Comparison of ENCODE assay signal across 9 cellular contexts in the genomic region with DNA sequence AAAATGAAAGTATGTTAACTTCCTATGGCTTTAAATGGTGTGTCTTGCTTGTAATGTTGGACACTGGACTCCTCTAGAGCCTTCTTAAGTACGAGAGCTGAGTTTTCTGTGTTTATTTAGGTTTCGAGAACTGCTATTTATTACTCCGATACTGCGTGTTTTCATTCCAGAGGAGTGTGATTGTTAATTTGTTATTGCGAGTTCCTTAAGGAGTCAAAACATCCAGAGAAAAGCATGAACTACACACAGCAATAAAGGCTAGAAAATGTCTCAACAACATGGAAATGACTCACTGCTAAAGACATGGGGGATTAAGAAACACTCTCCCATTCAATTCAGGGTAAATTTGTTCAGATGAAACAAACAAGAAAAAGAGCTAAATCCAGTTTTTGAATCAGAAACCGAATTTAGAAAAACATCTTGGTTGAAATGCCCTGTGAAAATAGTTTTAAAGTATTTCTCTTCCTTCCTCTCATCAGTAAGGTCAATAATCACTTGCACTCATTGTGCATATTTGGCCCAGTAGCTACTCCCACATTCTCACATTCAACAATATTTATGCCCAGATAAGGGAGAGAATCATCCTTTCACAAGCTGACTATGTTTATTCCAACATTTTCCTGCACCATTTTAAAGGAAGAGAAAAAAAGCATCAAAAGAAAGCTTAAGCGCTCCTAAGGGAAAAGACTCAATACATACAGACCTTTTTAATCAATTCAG. TPM values are rescaled to one million over a fixed set of nuclear protein-coding genes. Genes with fewer than 3 reads are reported as not detected.
A peak's percentile ranks its signal among the peaks of the same experiment; 100 is the strongest.
DNase-seq lines count a peak whose midpoint lies in the region; ATAC-seq and TF ChIP-seq lines count a peak whose summit lies in the region.
"Had no signal": no experiment of that assay in that cellular context is flagged by ENCODE, and none has a peak within 500 bp of the region (broad histone marks: within the 10 kb centered on the region; RNA-seq: fewer than 3 reads in every experiment).

No MANE protein-coding gene starts in this region.

- H3K4me1 ChIP-seq in aorta (ENCODE audit: control insufficient read depth in 1 of 2, insufficient read depth in 2 of 2, low read length in 2 of 2), result peaks cover 0 to 5% of the 10 kb centered on the region in 2 donors

- H3K36me3 Mint-ChIP-seq in natural killer cell treated with Interleukin-12 subunit alpha and Interleukin-12 subunit beta and Interleukin-15 and Interleukin-18, amount 100 ng/mL, for 72 hours, result no peaks in the 10 kb centered on the region
- H3K36me3 Mint-ChIP-seq in natural killer cell (no peaks in the 10 kb centered on the region), mesothelial cell of epicardium (no peaks in the 10 kb centered on the region)

- peaks cover 36 to 44% of the 10 kb centered on the region in 2 donors for H3K4me1 Mint-ChIP-seq in natural killer cell treated with Interleukin-12 subunit alpha and Interleukin-12 subunit beta and Interleukin-15 and Interleukin-18, amount 100 ng/mL, for 72 hours (ENCODE audit: low read depth in 2 of 2)
- peaks cover 1 to 9% of the 10 kb centered on the region in 2 donors for H3K4me1 Mint-ChIP-seq in natural killer cell
- peaks cover 70% of the 10 kb centered on the region for H3K4me1 Mint-ChIP-seq in mesothelial cell of epicardium

- H3K4me3 Mint-ChIP-seq in natural killer cell treated with Interleukin-12 subunit alpha and Interleukin-12 subunit beta and Interleukin-15 and Interleukin-18, amount 100 ng/mL, for 72 hours, result no peak overlapping the region
- no peak overlapping the region for H3K4me3 Mint-ChIP-seq in natural killer cell
- no peak overlapping the region for H3K4me3 Mint-ChIP-seq in mesothelial cell of epicardium

- H3K9me3 ChIP-seq in aorta (ENCODE audit: control insufficient read depth, low read length), result no peaks in the 10 kb centered on the region

- no peak for DNase-seq in natural killer cell treated with Interleukin-12 subunit alpha and Interleukin-12 subunit beta and Interleukin-15 and Interleukin-18, amount 100 ng/mL, for 72 hours (ENCODE audit: low spot score)
- DNase-seq in natural killer cell (no peak), choroid plexus epithelial cell (ENCODE audit: low read depth) (peak; percentile 85), mesothelial cell of epicardium (ENCODE audit: low spot score in 2 of 2, unreplicated experiment in 2 of 2) (no peak), aorta (no peak), superior temporal gyrus (ENCODE audit: extremely low spot score) (no peak), GM19238 (ENCODE audit: insufficient read length, low spot score) (no peak)
- DNase-seq in activated CD4-positive, alpha-beta T cell treated with anti-CD3 and anti-CD28 coated beads for 1 hour, result no peak
- DNase-seq: DMS153 had no signal

- H3K36me3 ChIP-seq in aorta (ENCODE audit: control insufficient read depth in 1 of 2, insufficient read depth in 2 of 2, low read length in 1 of 2), result no peaks in the 10 kb centered on the region

- peak overlapping the region in 1 of 2 donors; percentile 90 for H3K27ac ChIP-seq in aorta (ENCODE audit: low read depth in 1 of 2, low read length in 2 of 2)

- TF ChIP-seq CTCF in natural killer cell (IDR thresholded peaks at IDR 0.05) (no peak), choroid plexus epithelial cell (conservative IDR thresholded peaks at IDR 0.05; ENCODE audit: low read depth, low read length) (no peak), mesothelial cell of epicardium (IDR thresholded peaks at IDR 0.05; ENCODE audit: unreplicated experiment) (no peak)

- no peaks in the 10 kb centered on the region for H3K27me3 Mint-ChIP-seq in natural killer cell treated with Interleukin-12 subunit alpha and Interleukin-12 subunit beta and Interleukin-15 and Interleukin-18, amount 100 ng/mL, for 72 hours
- H3K27me3 Mint-ChIP-seq in natural killer cell (ENCODE audit: low read depth in 2 of 2) (no peaks in the 10 kb centered on the region), mesothelial cell of epicardium (ENCODE audit: low read depth) (no peaks in the 10 kb centered on the region)

- no peaks in the 10 kb centered on the region for H3K9me3 Mint-ChIP-seq in natural killer cell treated with Interleukin-12 subunit alpha and Interleukin-12 subunit beta and Interleukin-15 and Interleukin-18, amount 100 ng/mL, for 72 hours
- H3K9me3 Mint-ChIP-seq in natural killer cell (no peaks in the 10 kb centered on the region), mesothelial cell of epicardium (no peaks in the 10 kb centered on the region)

- H3K4me3 ChIP-seq in choroid plexus epithelial cell (ENCODE audit: low read depth, low read length) (peak overlapping the region; percentile 20), aorta (ENCODE audit: low read length in 2 of 2) (peak overlapping the region in 1 of 2 donors; percentile 41)

- intact Hi-C loops in natural killer cell (cut with micrococcal nuclease) (no loop called here), aorta (cut with DNase I) (loop anchor here in 1 of 2 donors (5.0 kb wide), 1 partner anchor 37 kb away; a partner anchor contains a TSS)

- peak overlapping the region; percentile 1 to 74 for H3K27ac Mint-ChIP-seq in natural killer cell treated with Interleukin-12 subunit alpha and Interleukin-12 subunit beta and Interleukin-15 and Interleukin-18, amount 100 ng/mL, for 72 hours
- H3K27ac Mint-ChIP-seq in natural killer cell (no peak overlapping the region), mesothelial cell of epicardium (peak overlapping the region; percentile 89)

- WGBS in aorta, 2 donors, result 9 to 15% methylated on average over 7 of the region's 7 CpGs

- ATAC-seq in natural killer cell treated with Interleukin-12 subunit alpha and Interleukin-12 subunit beta and Interleukin-15 and Interleukin-18, amount 100 ng/mL, for 72 hours, result no peak
- ATAC-seq in natural killer cell, result no peak
- peak; percentile 73 for ATAC-seq in aorta (ENCODE audit: low FRiP score)

- H3K27me3 ChIP-seq in aorta (ENCODE audit: control insufficient read depth in 1 of 2, insufficient read depth in 2 of 2, low read length in 1 of 2), result no peaks in the 10 kb centered on the region

RNA-seq across cellular contexts. Expression of a gene that starts 36.0 kb away (rescaled TPM):
- 100 to 1,000 TPM in 1 of 2 donors, 10 to 100 TPM in 1; 56.4 to 103 TPM for total RNA-seq in natural killer cell treated with Interleukin-12 subunit alpha and Interleukin-12 subunit beta and Interleukin-15 and Interleukin-18, amount 100 ng/mL, for 72 hours
- 100 to 1,000 TPM in 1 of 3 donors, 10 to 100 TPM in 2; 90.4 to 120 (median 97.9) TPM for total RNA-seq in natural killer cell
- 54.6 to 62.9 TPM (median 59.5 TPM) in 3 replicates for total RNA-seq in mesothelial cell of epicardium
- 10 to 100 TPM; 77.3 to 85.5 TPM for total RNA-seq in aorta
- 10 to 100 TPM; 11.5 to 14.2 TPM for polyA plus RNA-seq in aorta

Comparison
In these comparisons a context has a peak if more than half of its experiments do, and no peak if none do; other contexts are left out.
1. H3K27ac Mint-ChIP-seq: peak in natural killer cell treated with Interleukin-12 subunit alpha and Interleukin-12 subunit beta and Interleukin-15 and Interleukin-18, amount 100 ng/mL, for 72 hours (2 of 2) and mesothelial cell of epicardium (single experiment); none in natural killer cell (0 of 2).